2 cellular contexts compared by ENCODE assay signal in the genomic region with DNA sequence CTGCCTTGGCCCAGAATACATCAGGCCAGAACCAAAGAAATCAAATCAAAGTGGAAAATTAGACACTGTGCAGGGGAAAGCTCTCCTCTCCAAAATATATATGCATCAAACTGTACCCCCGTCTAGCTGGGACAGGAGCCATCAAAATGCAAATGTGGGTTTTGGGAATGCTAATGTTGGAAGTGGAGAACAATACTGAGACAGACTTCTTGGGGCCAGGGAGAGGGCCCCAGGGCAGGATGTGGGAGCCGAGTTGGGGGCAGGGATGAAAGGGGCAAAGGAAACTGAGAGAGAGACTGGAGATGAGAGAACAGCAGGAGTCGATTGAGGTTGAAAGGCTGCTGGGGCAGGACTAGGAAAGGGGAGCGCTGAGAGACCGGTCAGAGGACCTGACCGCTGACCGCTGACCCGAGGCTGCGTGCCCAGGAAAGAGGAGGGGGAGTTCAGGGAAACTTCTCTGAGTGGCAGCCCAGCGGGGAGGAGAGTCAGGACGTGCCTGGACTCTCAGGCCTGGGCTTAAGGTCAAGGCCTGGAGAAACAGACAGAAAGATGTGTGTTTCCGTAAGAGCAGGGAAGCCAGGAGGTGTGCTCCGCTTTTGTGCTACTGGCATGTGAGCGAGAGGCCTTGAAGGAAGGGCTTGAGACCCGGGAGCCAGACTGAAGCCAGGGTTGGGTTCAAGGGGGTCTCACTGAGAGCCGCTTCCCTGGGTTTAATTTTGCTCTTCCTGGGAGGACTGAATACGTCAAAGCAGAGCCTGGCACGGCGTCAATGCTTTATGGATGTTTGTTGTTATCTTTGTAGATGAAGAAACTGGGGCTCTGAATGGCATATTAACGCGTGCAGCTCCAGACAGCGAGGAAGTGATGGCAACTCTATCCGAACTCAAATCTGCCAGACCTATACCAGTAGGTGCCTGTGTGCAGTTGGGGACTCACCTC.
TF ChIP-seq lines count a peak whose summit lies in the region.

No MANE protein-coding gene starts in this region.

TF ChIP-seq in H1, 55 proteins besides CTCF, POLR2A, EP300 and RAD21 (continues in another document):
- TF ChIP-seq, protein P1, sequence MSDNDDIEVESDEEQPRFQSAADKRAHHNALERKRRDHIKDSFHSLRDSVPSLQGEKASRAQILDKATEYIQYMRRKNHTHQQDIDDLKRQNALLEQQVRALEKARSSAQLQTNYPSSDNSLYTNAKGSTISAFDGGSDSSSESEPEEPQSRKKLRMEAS (IDR thresholded peaks at IDR 0.05) = peak; percentile 72; the same call in 1 of the 2 replicates
- TF ChIP-seq, protein P2, sequence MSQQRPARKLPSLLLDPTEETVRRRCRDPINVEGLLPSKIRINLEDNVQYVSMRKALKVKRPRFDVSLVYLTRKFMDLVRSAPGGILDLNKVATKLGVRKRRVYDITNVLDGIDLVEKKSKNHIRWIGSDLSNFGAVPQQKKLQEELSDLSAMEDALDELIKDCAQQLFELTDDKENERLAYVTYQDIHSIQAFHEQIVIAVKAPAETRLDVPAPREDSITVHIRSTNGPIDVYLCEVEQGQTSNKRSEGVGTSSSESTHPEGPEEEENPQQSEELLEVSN (IDR thresholded peaks at IDR 0.05) = peak; percentile 71
- TF ChIP-seq RNF2 (IDR thresholded peaks at IDR 0.05; ENCODE audit: borderline replicate concordance, low read depth, low read length, missing control alignments, poor library complexity, severe bottlenecking) (peak; percentile 9), TAF7 (optimal IDR thresholded peaks at IDR 0.05; ENCODE audit: borderline replicate concordance, low read depth, low read length) (peak; percentile 52), SIN3A (conservative IDR thresholded peaks at IDR 0.05 in 1 of 2, IDR thresholded peaks at IDR 0.05 in 1 of 2; ENCODE audit: low read depth in 1 of 2, low read length in 2 of 2) (no peak), CTBP2 (IDR thresholded peaks at IDR 0.05; ENCODE audit: borderline replicate concordance, insufficient read depth, insufficient read length, low read length) (peak; percentile 81), SRF (IDR thresholded peaks at IDR 0.05; ENCODE audit: low read depth, low read length) (no peak), NANOG (IDR thresholded peaks at IDR 0.05; ENCODE audit: insufficient read depth, low read depth, low read length, poor library complexity, severe bottlenecking) (peak; percentile 93), ASH2L (IDR thresholded peaks at IDR 0.05; ENCODE audit: low read length) (peak; percentile 85)
- TF ChIP-seq, protein P3, sequence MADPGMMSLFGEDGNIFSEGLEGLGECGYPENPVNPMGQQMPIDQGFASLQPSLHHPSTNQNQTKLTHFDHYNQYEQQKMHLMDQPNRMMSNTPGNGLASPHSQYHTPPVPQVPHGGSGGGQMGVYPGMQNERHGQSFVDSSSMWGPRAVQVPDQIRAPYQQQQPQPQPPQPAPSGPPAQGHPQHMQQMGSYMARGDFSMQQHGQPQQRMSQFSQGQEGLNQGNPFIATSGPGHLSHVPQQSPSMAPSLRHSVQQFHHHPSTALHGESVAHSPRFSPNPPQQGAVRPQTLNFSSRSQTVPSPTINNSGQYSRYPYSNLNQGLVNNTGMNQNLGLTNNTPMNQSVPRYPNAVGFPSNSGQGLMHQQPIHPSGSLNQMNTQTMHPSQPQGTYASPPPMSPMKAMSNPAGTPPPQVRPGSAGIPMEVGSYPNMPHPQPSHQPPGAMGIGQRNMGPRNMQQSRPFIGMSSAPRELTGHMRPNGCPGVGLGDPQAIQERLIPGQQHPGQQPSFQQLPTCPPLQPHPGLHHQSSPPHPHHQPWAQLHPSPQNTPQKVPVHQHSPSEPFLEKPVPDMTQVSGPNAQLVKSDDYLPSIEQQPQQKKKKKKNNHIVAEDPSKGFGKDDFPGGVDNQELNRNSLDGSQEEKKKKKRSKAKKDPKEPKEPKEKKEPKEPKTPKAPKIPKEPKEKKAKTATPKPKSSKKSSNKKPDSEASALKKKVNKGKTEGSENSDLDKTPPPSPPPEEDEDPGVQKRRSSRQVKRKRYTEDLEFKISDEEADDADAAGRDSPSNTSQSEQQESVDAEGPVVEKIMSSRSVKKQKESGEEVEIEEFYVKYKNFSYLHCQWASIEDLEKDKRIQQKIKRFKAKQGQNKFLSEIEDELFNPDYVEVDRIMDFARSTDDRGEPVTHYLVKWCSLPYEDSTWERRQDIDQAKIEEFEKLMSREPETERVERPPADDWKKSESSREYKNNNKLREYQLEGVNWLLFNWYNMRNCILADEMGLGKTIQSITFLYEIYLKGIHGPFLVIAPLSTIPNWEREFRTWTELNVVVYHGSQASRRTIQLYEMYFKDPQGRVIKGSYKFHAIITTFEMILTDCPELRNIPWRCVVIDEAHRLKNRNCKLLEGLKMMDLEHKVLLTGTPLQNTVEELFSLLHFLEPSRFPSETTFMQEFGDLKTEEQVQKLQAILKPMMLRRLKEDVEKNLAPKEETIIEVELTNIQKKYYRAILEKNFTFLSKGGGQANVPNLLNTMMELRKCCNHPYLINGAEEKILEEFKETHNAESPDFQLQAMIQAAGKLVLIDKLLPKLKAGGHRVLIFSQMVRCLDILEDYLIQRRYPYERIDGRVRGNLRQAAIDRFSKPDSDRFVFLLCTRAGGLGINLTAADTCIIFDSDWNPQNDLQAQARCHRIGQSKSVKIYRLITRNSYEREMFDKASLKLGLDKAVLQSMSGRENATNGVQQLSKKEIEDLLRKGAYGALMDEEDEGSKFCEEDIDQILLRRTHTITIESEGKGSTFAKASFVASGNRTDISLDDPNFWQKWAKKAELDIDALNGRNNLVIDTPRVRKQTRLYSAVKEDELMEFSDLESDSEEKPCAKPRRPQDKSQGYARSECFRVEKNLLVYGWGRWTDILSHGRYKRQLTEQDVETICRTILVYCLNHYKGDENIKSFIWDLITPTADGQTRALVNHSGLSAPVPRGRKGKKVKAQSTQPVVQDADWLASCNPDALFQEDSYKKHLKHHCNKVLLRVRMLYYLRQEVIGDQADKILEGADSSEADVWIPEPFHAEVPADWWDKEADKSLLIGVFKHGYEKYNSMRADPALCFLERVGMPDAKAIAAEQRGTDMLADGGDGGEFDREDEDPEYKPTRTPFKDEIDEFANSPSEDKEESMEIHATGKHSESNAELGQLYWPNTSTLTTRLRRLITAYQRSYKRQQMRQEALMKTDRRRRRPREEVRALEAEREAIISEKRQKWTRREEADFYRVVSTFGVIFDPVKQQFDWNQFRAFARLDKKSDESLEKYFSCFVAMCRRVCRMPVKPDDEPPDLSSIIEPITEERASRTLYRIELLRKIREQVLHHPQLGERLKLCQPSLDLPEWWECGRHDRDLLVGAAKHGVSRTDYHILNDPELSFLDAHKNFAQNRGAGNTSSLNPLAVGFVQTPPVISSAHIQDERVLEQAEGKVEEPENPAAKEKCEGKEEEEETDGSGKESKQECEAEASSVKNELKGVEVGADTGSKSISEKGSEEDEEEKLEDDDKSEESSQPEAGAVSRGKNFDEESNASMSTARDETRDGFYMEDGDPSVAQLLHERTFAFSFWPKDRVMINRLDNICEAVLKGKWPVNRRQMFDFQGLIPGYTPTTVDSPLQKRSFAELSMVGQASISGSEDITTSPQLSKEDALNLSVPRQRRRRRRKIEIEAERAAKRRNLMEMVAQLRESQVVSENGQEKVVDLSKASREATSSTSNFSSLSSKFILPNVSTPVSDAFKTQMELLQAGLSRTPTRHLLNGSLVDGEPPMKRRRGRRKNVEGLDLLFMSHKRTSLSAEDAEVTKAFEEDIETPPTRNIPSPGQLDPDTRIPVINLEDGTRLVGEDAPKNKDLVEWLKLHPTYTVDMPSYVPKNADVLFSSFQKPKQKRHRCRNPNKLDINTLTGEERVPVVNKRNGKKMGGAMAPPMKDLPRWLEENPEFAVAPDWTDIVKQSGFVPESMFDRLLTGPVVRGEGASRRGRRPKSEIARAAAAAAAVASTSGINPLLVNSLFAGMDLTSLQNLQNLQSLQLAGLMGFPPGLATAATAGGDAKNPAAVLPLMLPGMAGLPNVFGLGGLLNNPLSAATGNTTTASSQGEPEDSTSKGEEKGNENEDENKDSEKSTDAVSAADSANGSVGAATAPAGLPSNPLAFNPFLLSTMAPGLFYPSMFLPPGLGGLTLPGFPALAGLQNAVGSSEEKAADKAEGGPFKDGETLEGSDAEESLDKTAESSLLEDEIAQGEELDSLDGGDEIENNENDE (IDR thresholded peaks at IDR 0.05; ENCODE audit: insufficient replicate concordance, low read length) = no peak

TF ChIP-seq in HepG2, 621 proteins besides CTCF, POLR2A, EP300 and RAD21 (continues in another document):
- TF ChIP-seq HDAC1 (CRISPR knock-in tag; IDR thresholded peaks at IDR 0.05) (peak; percentile 68), ZNF780A (CRISPR knock-in tag; IDR thresholded peaks at IDR 0.05) (no peak), GPN1 (CRISPR knock-in tag; IDR thresholded peaks at IDR 0.05; ENCODE audit: borderline replicate concordance) (no peak), NR2F1 (CRISPR knock-in tag; IDR thresholded peaks at IDR 0.05) (peak; percentile 29 to 65; a peak in 3 of 4 replicates), SAFB2 (CRISPR knock-in tag; IDR thresholded peaks at IDR 0.05; ENCODE audit: borderline replicate concordance, low read depth) (0 out of 2 replicates have a peak, but pooled peaks have one; percentile 43), IRF2 (CRISPR knock-in tag; IDR thresholded peaks at IDR 0.05) (peak; percentile 35; the same call in 1 of the 2 replicates), RARA (CRISPR knock-in tag; IDR thresholded peaks at IDR 0.05) (peak; percentile 84), ZNF337 (CRISPR knock-in tag; IDR thresholded peaks at IDR 0.05; ENCODE audit: borderline replicate concordance, low read depth) (no peak), ZNF724P (CRISPR knock-in tag; IDR thresholded peaks at IDR 0.05; ENCODE audit: borderline replicate concordance) (no peak; the same call in 1 of the 2 replicates), BCL6 (CRISPR knock-in tag; IDR thresholded peaks at IDR 0.05) (no peak), KMT2A (CRISPR knock-in tag; IDR thresholded peaks at IDR 0.05) (peak; percentile 39; the same call in 1 of the 2 replicates), TARDBP (CRISPR knock-in tag; IDR thresholded peaks at IDR 0.05) (peak; percentile 54; the same call in 1 of the 2 replicates), RCOR2 (CRISPR knock-in tag; IDR thresholded peaks at IDR 0.05) (peak; percentile 52; the same call in 1 of the 2 replicates), CC2D1A (CRISPR knock-in tag; IDR thresholded peaks at IDR 0.05) (no peak), KLF16 (CRISPR knock-in tag; IDR thresholded peaks at IDR 0.05) (peak in 1 of 2 experiments; percentile 28; a peak in 1 of 4 replicates)
- TF ChIP-seq, protein P4, sequence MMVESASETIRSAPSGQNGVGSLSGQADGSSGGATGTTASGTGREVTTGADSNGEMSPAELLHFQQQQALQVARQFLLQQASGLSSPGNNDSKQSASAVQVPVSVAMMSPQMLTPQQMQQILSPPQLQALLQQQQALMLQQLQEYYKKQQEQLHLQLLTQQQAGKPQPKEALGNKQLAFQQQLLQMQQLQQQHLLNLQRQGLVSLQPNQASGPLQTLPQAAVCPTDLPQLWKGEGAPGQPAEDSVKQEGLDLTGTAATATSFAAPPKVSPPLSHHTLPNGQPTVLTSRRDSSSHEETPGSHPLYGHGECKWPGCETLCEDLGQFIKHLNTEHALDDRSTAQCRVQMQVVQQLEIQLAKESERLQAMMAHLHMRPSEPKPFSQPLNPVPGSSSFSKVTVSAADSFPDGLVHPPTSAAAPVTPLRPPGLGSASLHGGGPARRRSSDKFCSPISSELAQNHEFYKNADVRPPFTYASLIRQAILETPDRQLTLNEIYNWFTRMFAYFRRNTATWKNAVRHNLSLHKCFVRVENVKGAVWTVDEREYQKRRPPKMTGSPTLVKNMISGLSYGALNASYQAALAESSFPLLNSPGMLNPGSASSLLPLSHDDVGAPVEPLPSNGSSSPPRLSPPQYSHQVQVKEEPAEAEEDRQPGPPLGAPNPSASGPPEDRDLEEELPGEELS (CRISPR knock-in tag; IDR thresholded peaks at IDR 0.05) = 0 out of 2 replicates have a peak, but pooled peaks have one; percentile 26
- TF ChIP-seq, protein P5, sequence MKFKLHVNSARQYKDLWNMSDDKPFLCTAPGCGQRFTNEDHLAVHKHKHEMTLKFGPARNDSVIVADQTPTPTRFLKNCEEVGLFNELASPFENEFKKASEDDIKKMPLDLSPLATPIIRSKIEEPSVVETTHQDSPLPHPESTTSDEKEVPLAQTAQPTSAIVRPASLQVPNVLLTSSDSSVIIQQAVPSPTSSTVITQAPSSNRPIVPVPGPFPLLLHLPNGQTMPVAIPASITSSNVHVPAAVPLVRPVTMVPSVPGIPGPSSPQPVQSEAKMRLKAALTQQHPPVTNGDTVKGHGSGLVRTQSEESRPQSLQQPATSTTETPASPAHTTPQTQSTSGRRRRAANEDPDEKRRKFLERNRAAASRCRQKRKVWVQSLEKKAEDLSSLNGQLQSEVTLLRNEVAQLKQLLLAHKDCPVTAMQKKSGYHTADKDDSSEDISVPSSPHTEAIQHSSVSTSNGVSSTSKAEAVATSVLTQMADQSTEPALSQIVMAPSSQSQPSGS (CRISPR knock-in tag; IDR thresholded peaks at IDR 0.05) = 0 out of 2 replicates have a peak, but pooled peaks have one; percentile 23
- TF ChIP-seq, protein P6, sequence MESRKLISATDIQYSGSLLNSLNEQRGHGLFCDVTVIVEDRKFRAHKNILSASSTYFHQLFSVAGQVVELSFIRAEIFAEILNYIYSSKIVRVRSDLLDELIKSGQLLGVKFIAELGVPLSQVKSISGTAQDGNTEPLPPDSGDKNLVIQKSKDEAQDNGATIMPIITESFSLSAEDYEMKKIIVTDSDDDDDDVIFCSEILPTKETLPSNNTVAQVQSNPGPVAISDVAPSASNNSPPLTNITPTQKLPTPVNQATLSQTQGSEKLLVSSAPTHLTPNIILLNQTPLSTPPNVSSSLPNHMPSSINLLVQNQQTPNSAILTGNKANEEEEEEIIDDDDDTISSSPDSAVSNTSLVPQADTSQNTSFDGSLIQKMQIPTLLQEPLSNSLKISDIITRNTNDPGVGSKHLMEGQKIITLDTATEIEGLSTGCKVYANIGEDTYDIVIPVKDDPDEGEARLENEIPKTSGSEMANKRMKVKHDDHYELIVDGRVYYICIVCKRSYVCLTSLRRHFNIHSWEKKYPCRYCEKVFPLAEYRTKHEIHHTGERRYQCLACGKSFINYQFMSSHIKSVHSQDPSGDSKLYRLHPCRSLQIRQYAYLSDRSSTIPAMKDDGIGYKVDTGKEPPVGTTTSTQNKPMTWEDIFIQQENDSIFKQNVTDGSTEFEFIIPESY (CRISPR knock-in tag; IDR thresholded peaks at IDR 0.05) = peak; percentile 93; the same call in 1 of the 2 replicates
- TF ChIP-seq, protein P7, sequence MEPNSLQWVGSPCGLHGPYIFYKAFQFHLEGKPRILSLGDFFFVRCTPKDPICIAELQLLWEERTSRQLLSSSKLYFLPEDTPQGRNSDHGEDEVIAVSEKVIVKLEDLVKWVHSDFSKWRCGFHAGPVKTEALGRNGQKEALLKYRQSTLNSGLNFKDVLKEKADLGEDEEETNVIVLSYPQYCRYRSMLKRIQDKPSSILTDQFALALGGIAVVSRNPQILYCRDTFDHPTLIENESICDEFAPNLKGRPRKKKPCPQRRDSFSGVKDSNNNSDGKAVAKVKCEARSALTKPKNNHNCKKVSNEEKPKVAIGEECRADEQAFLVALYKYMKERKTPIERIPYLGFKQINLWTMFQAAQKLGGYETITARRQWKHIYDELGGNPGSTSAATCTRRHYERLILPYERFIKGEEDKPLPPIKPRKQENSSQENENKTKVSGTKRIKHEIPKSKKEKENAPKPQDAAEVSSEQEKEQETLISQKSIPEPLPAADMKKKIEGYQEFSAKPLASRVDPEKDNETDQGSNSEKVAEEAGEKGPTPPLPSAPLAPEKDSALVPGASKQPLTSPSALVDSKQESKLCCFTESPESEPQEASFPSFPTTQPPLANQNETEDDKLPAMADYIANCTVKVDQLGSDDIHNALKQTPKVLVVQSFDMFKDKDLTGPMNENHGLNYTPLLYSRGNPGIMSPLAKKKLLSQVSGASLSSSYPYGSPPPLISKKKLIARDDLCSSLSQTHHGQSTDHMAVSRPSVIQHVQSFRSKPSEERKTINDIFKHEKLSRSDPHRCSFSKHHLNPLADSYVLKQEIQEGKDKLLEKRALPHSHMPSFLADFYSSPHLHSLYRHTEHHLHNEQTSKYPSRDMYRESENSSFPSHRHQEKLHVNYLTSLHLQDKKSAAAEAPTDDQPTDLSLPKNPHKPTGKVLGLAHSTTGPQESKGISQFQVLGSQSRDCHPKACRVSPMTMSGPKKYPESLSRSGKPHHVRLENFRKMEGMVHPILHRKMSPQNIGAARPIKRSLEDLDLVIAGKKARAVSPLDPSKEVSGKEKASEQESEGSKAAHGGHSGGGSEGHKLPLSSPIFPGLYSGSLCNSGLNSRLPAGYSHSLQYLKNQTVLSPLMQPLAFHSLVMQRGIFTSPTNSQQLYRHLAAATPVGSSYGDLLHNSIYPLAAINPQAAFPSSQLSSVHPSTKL (CRISPR knock-in tag; IDR thresholded peaks at IDR 0.05) = peak; percentile 62
